ENCODE assay signal across 17 cellular contexts in the genomic region with DNA sequence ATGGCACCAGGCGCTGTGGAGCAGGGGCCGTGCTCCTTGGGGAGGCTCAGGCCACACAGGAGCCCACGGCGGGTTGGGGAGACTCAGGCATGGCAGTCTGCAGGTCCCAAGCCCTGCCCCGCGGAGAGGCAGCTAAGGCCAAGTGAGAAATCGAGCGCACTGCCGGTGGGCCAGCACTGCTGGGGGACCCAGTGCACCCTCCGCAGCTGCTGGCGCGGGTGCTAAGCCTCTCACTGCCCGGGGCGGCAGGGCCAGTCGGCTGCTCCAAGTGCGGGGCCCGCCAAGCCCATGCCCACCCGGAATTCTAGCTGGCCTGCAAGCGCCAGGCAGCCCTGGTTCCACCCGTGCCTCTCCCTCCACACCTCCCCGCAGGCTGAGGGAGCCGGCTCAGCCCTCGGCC. TPM values are rescaled to one million over a fixed set of nuclear protein-coding genes. Genes with fewer than 3 reads are reported as not detected.
DNase-seq lines count a peak whose midpoint lies in the region; ATAC-seq and TF ChIP-seq lines count a peak whose summit lies in the region.
"Had no signal": no experiment of that assay in that cellular context is flagged by ENCODE, and none has a peak within 500 bp of the region (broad histone marks: within the 10 kb centered on the region; RNA-seq: fewer than 3 reads in every experiment).

No MANE protein-coding gene starts in this region.

- no peaks in the 10 kb centered on the region for H3K36me3 ChIP-seq in right atrium auricular region
- H3K36me3 ChIP-seq: HAP-1 had no signal

- H3K36me3 Mint-ChIP-seq in chondrocyte (ENCODE audit: low read depth): no peaks in the 10 kb centered on the region
- H3K36me3 Mint-ChIP-seq: CD4-positive, alpha-beta memory T cell had no signal

- H3K9me3 Mint-ChIP-seq in chondrocyte (ENCODE audit: low read depth): peaks cover 11% of the 10 kb centered on the region

- H3K27me3 ChIP-seq in right cardiac atrium (ENCODE audit: control insufficient read depth, insufficient read depth) (no peaks in the 10 kb centered on the region), right atrium auricular region (no peaks in the 10 kb centered on the region)

- DNase-seq in right cardiac atrium (peak; percentile 8 to 41 (median 34)), right atrium auricular region (ENCODE audit: low spot score) (no peak), chondrocyte (ENCODE audit: low spot score) (peak; percentile 75), posterior vena cava (ENCODE audit: low spot score) (peak; percentile 80), inferior parietal cortex (ENCODE audit: extremely low spot score) (no peak)
- DNase-seq: C1 segment of cervical spinal cord; Calu3; CD4-positive, alpha-beta memory T cell; COR-L47; DMS153; DND-41; GOT3; HFFc6 had no signal

- no peak overlapping the region for H3K27ac Mint-ChIP-seq in chondrocyte (ENCODE audit: unreplicated experiment)
- H3K27ac Mint-ChIP-seq: CD4-positive, alpha-beta memory T cell; HFFc6 had no signal

- intact Hi-C loops in right cardiac atrium (cut with DNase I) (no loop called here), posterior vena cava (cut with DNase I) (no loop called here)

- H3K9me3 ChIP-seq in right cardiac atrium (ENCODE audit: control insufficient read depth, low read length) (no peaks in the 10 kb centered on the region), right atrium auricular region (no peaks in the 10 kb centered on the region)
- H3K9me3 ChIP-seq: HAP-1 had no signal

- no peaks in the 10 kb centered on the region for H3K27me3 Mint-ChIP-seq in chondrocyte (ENCODE audit: low read depth)

- H3K4me3 ChIP-seq in right cardiac atrium (ENCODE audit: low read length) (no peak overlapping the region), right atrium auricular region (no peak overlapping the region)
- H3K4me3 ChIP-seq: HAP-1 had no signal

- TF ChIP-seq CTCF in right atrium auricular region (IDR thresholded peaks at IDR 0.05) (no peak), chondrocyte (IDR thresholded peaks at IDR 0.05) (no peak)

- no peaks in the 10 kb centered on the region for H3K4me1 Mint-ChIP-seq in chondrocyte (ENCODE audit: low read depth)
- H3K4me1 Mint-ChIP-seq: CD4-positive, alpha-beta memory T cell had no signal

- no peak overlapping the region for H3K4me3 Mint-ChIP-seq in chondrocyte (ENCODE audit: unreplicated experiment)
- H3K4me3 Mint-ChIP-seq: CD4-positive, alpha-beta memory T cell; HFFc6 had no signal

- no peaks in the 10 kb centered on the region for H3K4me1 ChIP-seq in right cardiac atrium (ENCODE audit: control insufficient read depth, insufficient read depth, low read length)
- H3K4me1 ChIP-seq in right atrium auricular region: no peaks in the 10 kb centered on the region
- H3K4me1 ChIP-seq: HAP-1 had no signal

- 93% methylated on average over 23 of the region's 23 CpGs for WGBS in right cardiac atrium

- no peak overlapping the region for H3K27ac ChIP-seq in right cardiac atrium (ENCODE audit: low read length)
- no peak overlapping the region for H3K27ac ChIP-seq in right atrium auricular region

- ATAC-seq in right cardiac atrium (no peak), HG03139 (IDR thresholded peaks at IDR 0.05; ENCODE audit: unreplicated experiment) (no peak), GM18498 (IDR thresholded peaks at IDR 0.05; ENCODE audit: unreplicated experiment) (no peak)

RNA-seq across cellular contexts. Expression of a gene that starts 57.1 kb away (rescaled TPM):
- total RNA-seq in right cardiac atrium (1 to 10 TPM; 3.8 to 5.8 (median 5.0) TPM), right atrium auricular region (1 to 10 TPM; 1.5 to 2.3 TPM), chondrocyte (0.21 to 0.31 TPM (median 0.25 TPM) in 3 replicates), posterior vena cava (1 to 10 TPM in 1 of 2 donors, under 1 TPM in 1; 0.46 to 1.0 TPM)
- 4.3 TPM for polyA plus RNA-seq in right cardiac atrium
- total RNA-seq: A172 had no signal
- polyA plus RNA-seq: CD4-positive, alpha-beta memory T cell had no signal

Comparison
In these comparisons a context has a peak if more than half of its experiments do, and no peak if none do; other contexts are left out.
1. DNase-seq: peak in right cardiac atrium (3 of 3), chondrocyte (single experiment) and posterior vena cava (single experiment); none in right atrium auricular region (single experiment) and inferior parietal cortex (single experiment).